Comparison of ENCODE assay signal across 8 cellular contexts in genomic region chr20:17680836-17681740, GRCh38. TPM values are rescaled to one million over a fixed set of nuclear protein-coding genes. Genes with fewer than 3 reads are reported as not detected.
DNase-seq lines count a peak whose midpoint lies in the region; ATAC-seq and TF ChIP-seq lines count a peak whose summit lies in the region.

No MANE protein-coding gene starts in this region.

- H3K27ac ChIP-seq in endodermal cell (ENCODE audit: low read depth, low read length) (no peak overlapping the region), mesodermal cell (ENCODE audit: low read depth, low read length, severe bottlenecking) (peak overlapping the region; percentile 94)

- H3K36me3 ChIP-seq in endodermal cell (ENCODE audit: control insufficient read depth, insufficient read depth, low read length) (peaks cover 37% of the 10 kb centered on the region), mesodermal cell (ENCODE audit: control insufficient read depth, insufficient read depth, low read length) (peaks cover 42% of the 10 kb centered on the region)

- H3K9me3 ChIP-seq in endodermal cell (ENCODE audit: control insufficient read depth, low read length) (no peaks in the 10 kb centered on the region), mesodermal cell (ENCODE audit: control insufficient read depth, low read length) (no peaks in the 10 kb centered on the region)

- H3K9me3 Mint-ChIP-seq in endodermal cell, result no peaks in the 10 kb centered on the region

- peak; percentile 34 for ATAC-seq in GM18520 (IDR thresholded peaks at IDR 0.05; ENCODE audit: unreplicated experiment)
- ATAC-seq in HG03103 (IDR thresholded peaks at IDR 0.05; ENCODE audit: low read depth, unreplicated experiment), result peak; percentile 33

- H3K4me1 ChIP-seq in endodermal cell (ENCODE audit: control insufficient read depth, insufficient read depth, low read length) (peaks cover 16% of the 10 kb centered on the region), mesodermal cell (ENCODE audit: control insufficient read depth, insufficient read depth, low read length, poor library complexity, severe bottlenecking) (peaks cover 17% of the 10 kb centered on the region)

- peak; percentile 77 for TF ChIP-seq CTCF in endodermal cell (conservative IDR thresholded peaks at IDR 0.05)

- H3K4me3 ChIP-seq in endodermal cell (ENCODE audit: low read length), result peak overlapping the region; percentile 90
- H3K4me3 ChIP-seq in mesodermal cell (ENCODE audit: extremely low read depth, insufficient read depth, low read length, poor library complexity, severe bottlenecking), result peak overlapping the region; percentile 62

- H3K27me3 ChIP-seq in endodermal cell (ENCODE audit: control insufficient read depth, insufficient read depth, low read length, poor library complexity, severe bottlenecking), result no peaks in the 10 kb centered on the region

- H3K27ac Mint-ChIP-seq in endodermal cell, result peak overlapping the region; percentile 92

- peak overlapping the region; percentile 91 for H3K9ac ChIP-seq in endodermal cell (ENCODE audit: extremely low read depth, low read length, poor library complexity, severe bottlenecking)

- H3K4me3 Mint-ChIP-seq in endodermal cell, result peak overlapping the region; percentile 85

- whole genome bisulfite sequencing in endodermal cell (ENCODE audit: insufficient coverage in 1 of 2, insufficient read length in 1 of 2), 2 experiments, result 0% methylated on average over 31 to 112 of the region's 112 CpGs
- WGBS in mesodermal cell (ENCODE audit: insufficient coverage in 2 of 2), 2 experiments, result 0 to 1% methylated on average over 54 to 79 of the region's 112 CpGs

- peaks cover 33% of the 10 kb centered on the region for H3K36me3 Mint-ChIP-seq in endodermal cell (ENCODE audit: low read depth)

- H3K4me1 Mint-ChIP-seq in endodermal cell, result peaks cover 36% of the 10 kb centered on the region

- H3K27me3 Mint-ChIP-seq in endodermal cell (ENCODE audit: insufficient read depth), result peaks cover 20% of the 10 kb centered on the region

- DNase-seq in AG08395 (ENCODE audit: low spot score), result peak; percentile 79
- peak; percentile 46 to 68 for DNase-seq in NOMO-1 (lab: John Stamatoyannopoulos, UW; ENCODE audit: unreplicated experiment in 2 of 2)
- peak; percentile 41 for DNase-seq in activated CD8-positive, alpha-beta memory T cell treated with anti-CD3 and anti-CD28 coated beads, Interleukin-2, amount 50 U/mL, for 24 hours (ENCODE audit: extremely low read depth)
- DNase-seq in endodermal cell, result peak; percentile 93
- peak; percentile 67 for DNase-seq in stimulated activated CD8-positive, alpha-beta memory T cell treated with anti-CD3 and anti-CD28 coated beads, Interleukin-15, amount 100 ng/mL, for 24 hours (ENCODE audit: low read depth)

RNA-seq across cellular contexts. Expression of gene RRBP1, which starts 1.0 kb away (rescaled TPM):
- 100 to 1,000 TPM; 191 to 212 TPM for total RNA-seq in endodermal cell
- polyA plus RNA-seq in endodermal cell (2013, experiment 1 of 2), result 54.2 TPM
- polyA plus RNA-seq in endodermal cell (2013, experiment 2 of 2), result 58.4 TPM
- polyA plus RNA-seq in mesodermal cell (2013, experiment 1 of 2), result 104 TPM
- 107 TPM for polyA plus RNA-seq in mesodermal cell (2013, experiment 2 of 2)

RNA-seq across cellular contexts. Expression of gene BANF2, which starts 18.7 kb away (rescaled TPM):
- not detected for total RNA-seq in endodermal cell
- polyA plus RNA-seq in endodermal cell (2013, experiment 1 of 2), result not detected
- not detected for polyA plus RNA-seq in endodermal cell (2013, experiment 2 of 2)
- not detected for polyA plus RNA-seq in mesodermal cell (2013, experiment 1 of 2)
- polyA plus RNA-seq in mesodermal cell (2013, experiment 2 of 2), result not detected

Comparison
In these comparisons a context has a peak if more than half of its experiments do, and no peak if none do; other contexts are left out.
1. DNase-seq: peak in every context shown above with its lines; median percentile 93 in endodermal cell; 79 in AG08395; 67 in stimulated activated CD8-positive, alpha-beta memory T cell treated with anti-CD3 and anti-CD28 coated beads, Interleukin-15, amount 100 ng/mL, for 24 hours; 57 in NOMO-1; 41 in activated CD8-positive, alpha-beta memory T cell treated with anti-CD3 and anti-CD28 coated beads, Interleukin-2, amount 50 U/mL, for 24 hours.